In genomic region chr12:3164454-3165310, GRCh38 we compare ENCODE assay signal across 22 cellular contexts.
DNase-seq lines count a peak whose midpoint lies in the region; ATAC-seq, FAIRE-seq and TF ChIP-seq lines count a peak whose summit lies in the region.
"Had no signal": no experiment of that assay in that cellular context is flagged by ENCODE, and none has a peak within 500 bp of the region (broad histone marks: within the 10 kb centered on the region; RNA-seq: fewer than 3 reads in every experiment).

No MANE protein-coding gene starts in this region.

- DNase-seq in right cardiac atrium: no peak
- DNase-seq in cardiac septum (ENCODE audit: low spot score): no peak
- peak; percentile 77 for DNase-seq in dermis blood vessel endothelial cell
- peak in 1 of 3 donors; percentile 25 for DNase-seq in right lobe of liver
- DNase-seq in urothelium cell line (ENCODE audit: low spot score): no peak
- DNase-seq in NAMALWA (ENCODE audit: low spot score): no peak
- DNase-seq in anterior cingulate cortex (lab: John Stamatoyannopoulos, UW): no peak
- DNase-seq: activated CD4-positive, alpha-beta memory T cell treated with anti-CD3 and anti-CD28 coated beads, Interleukin-2, amount 10 ng/mL, durations not matched to agents 7 days and 5 days; activated naive CD4-positive, alpha-beta T cell treated with anti-CD3 and anti-CD28 coated beads for 36 hours; activated T-cell treated with anti-CD3 and anti-CD28 coated beads, Interleukin-2, amount 50 U/mL, for 24 hours; cortex of kidney; MM.1S; naive thymus-derived CD8-positive, alpha-beta T cell; NCI-H1694 treated with DMSO at 0.1 percent for 48 hours; NCI-H446 treated with DMSO at 0.1 percent for 48 hours; OCI-M1; SHP77 treated with DMSO at 0.1 percent for 48 hours; stomach; upper lobe of right lung had no signal

- H3K27me3 ChIP-seq in right cardiac atrium (ENCODE audit: control insufficient read depth, insufficient read depth) (no peaks in the 10 kb centered on the region), right lobe of liver (no peaks in the 10 kb centered on the region)
- H3K27me3 ChIP-seq: stomach, upper lobe of right lung had no signal

- WGBS in right cardiac atrium: 80% methylated on average over 12 of the region's 12 CpGs
- 67% methylated on average over 10 of the region's 12 CpGs for WGBS in right lobe of liver (ENCODE audit: insufficient coverage, low coverage, low lambda C conversion rate, missing lambda C conversion rate)

- ATAC-seq in right cardiac atrium: peak; percentile 17 to 63
- peak; percentile 33 to 83 (median 68) for ATAC-seq in right lobe of liver
- no peak for ATAC-seq in HG03196 (IDR thresholded peaks at IDR 0.05; ENCODE audit: unreplicated experiment)
- ATAC-seq: naive thymus-derived CD8-positive, alpha-beta T cell; upper lobe of right lung had no signal

- TF ChIP-seq CTCF in right lobe of liver (IDR thresholded peaks at IDR 0.05): no peak

- no peak overlapping the region for H3K27ac ChIP-seq in right cardiac atrium (ENCODE audit: low read length)
- no peak overlapping the region for H3K27ac ChIP-seq in right lobe of liver
- H3K27ac ChIP-seq: epithelial cell of prostate, stomach, upper lobe of right lung had no signal

- intact Hi-C loops in right cardiac atrium (cut with DNase I): no loop called here
- intact Hi-C loops in cardiac septum (cut with DNase I): no loop called here
- intact Hi-C loops in right lobe of liver (cut with DNase I): no loop called here

- FAIRE-seq in urothelium cell line (lab: Jason Lieb, UNC): peak; percentile 55

- H3K9me3 ChIP-seq in right cardiac atrium (ENCODE audit: control insufficient read depth, low read length) (no peaks in the 10 kb centered on the region), right lobe of liver (no peaks in the 10 kb centered on the region)
- H3K9me3 ChIP-seq: stomach, upper lobe of right lung had no signal

- H3K36me3 ChIP-seq in right lobe of liver: no peaks in the 10 kb centered on the region
- H3K36me3 ChIP-seq: stomach, upper lobe of right lung had no signal

- H3K4me1 ChIP-seq in right cardiac atrium (ENCODE audit: control insufficient read depth, insufficient read depth, low read length) (no peaks in the 10 kb centered on the region), right lobe of liver (peaks cover 0 to 9% (median 3%) of the 10 kb centered on the region in 4 donors)
- H3K4me1 ChIP-seq: upper lobe of right lung had no signal

- TF ChIP-seq POLR2A in right lobe of liver (IDR thresholded peaks at IDR 0.05): no peak

- H3K4me3 ChIP-seq in right cardiac atrium (ENCODE audit: low read length) (no peak overlapping the region), right lobe of liver (no peak overlapping the region)
- H3K4me3 ChIP-seq: lung, stomach, upper lobe of right lung had no signal
